In the genomic region with DNA sequence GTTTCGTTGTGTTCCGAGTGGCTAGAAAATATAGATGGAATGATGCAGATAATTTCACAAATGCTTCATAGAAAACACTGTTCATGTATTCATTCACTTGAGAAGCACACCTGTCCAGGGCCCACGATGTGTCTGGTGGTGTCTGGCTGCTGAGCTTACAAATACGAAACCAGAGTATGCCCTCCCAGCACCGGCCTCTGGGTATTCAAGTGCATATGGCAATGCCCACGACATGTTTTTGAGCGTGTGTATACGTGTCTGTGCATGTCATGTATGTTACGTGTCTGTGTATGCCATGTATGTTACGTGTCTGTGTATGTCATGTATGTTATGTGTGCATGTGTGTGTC, we compare ENCODE assay signal across 22 cellular contexts. TPM values are rescaled to one million over a fixed set of nuclear protein-coding genes. Genes with fewer than 3 reads are reported as not detected.
"Had no signal": no experiment of that assay in that cellular context is flagged by ENCODE, and none has a peak within 500 bp of the region (broad histone marks: within the 10 kb centered on the region; RNA-seq: fewer than 3 reads in every experiment).

No MANE protein-coding gene starts in this region.

- H3K36me3 Mint-ChIP-seq: type B pancreatic cell had no signal

- H3K27me3 Mint-ChIP-seq: stimulated activated memory B cell treated with anti-CD40 and anti-IgM and Interleukin-4, amounts not matched to agents 10 μg/mL and 1 μg/mL and 100 μg/mL, for 72 hours had no signal

- H3K9me3 ChIP-seq: ascending aorta, gastroesophageal sphincter, heart left ventricle, left ventricle myocardium inferior, ovary, right lobe of liver, SJSA1, testis had no signal

- H3K27ac ChIP-seq: ascending aorta, heart left ventricle, left ventricle myocardium inferior, ovary, right lobe of liver, SJSA1, testis, WERI-Rb-1 had no signal

- H3K36me3 ChIP-seq: ascending aorta, gastroesophageal sphincter, heart left ventricle, left ventricle myocardium inferior, ovary, right lobe of liver, SJSA1, WERI-Rb-1 had no signal

- H3K4me3 ChIP-seq: ascending aorta, gastroesophageal sphincter, heart left ventricle, left ventricle myocardium inferior, ovary, right lobe of liver, SJSA1, testis had no signal

- H3K9me3 Mint-ChIP-seq: neural crest cell; stimulated activated memory B cell treated with anti-CD40 and anti-IgM and Interleukin-4, amounts not matched to agents 10 μg/mL and 1 μg/mL and 100 μg/mL, for 72 hours; T-helper 1 cell treated with Interleukin-12 subunit alpha and Interleukin-12 subunit beta and Interleukin-4 antibody, amounts not matched to agents 30 μg/mL and 1 μg/mL, for 36 hours had no signal

- H3K4me1 ChIP-seq: ascending aorta, gastroesophageal sphincter, left ventricle myocardium inferior, right lobe of liver, testis had no signal

- H3K27ac Mint-ChIP-seq: stimulated activated memory B cell treated with anti-CD40 and anti-IgM and Interleukin-4, amounts not matched to agents 10 μg/mL and 1 μg/mL and 100 μg/mL, for 72 hours; T-helper 1 cell treated with Interleukin-12 subunit alpha and Interleukin-12 subunit beta and Interleukin-4 antibody, amounts not matched to agents 30 μg/mL and 1 μg/mL, for 36 hours; type B pancreatic cell had no signal

- H3K4me3 Mint-ChIP-seq: neural crest cell; stimulated activated memory B cell treated with anti-CD40 and anti-IgM and Interleukin-4, amounts not matched to agents 10 μg/mL and 1 μg/mL and 100 μg/mL, for 72 hours; T-helper 1 cell treated with Interleukin-12 subunit alpha and Interleukin-12 subunit beta and Interleukin-4 antibody, amounts not matched to agents 30 μg/mL and 1 μg/mL, for 36 hours; type B pancreatic cell had no signal

- ATAC-seq: gastroesophageal sphincter; heart left ventricle; right lobe of liver; stimulated activated memory B cell treated with anti-CD40 and anti-IgM and Interleukin-4, amounts not matched to agents 10 μg/mL and 1 μg/mL and 100 μg/mL, for 72 hours had no signal

- H3K27me3 ChIP-seq: ascending aorta, heart left ventricle, ovary, right lobe of liver, testis had no signal

- DNase-seq: activated CD4-positive, alpha-beta T cell treated with anti-CD3 and anti-CD28 coated beads for 1 hour; activated gamma-delta T cell; cortex of kidney; effector CD4-positive, alpha-beta T cell; heart left ventricle; left ventricle myocardium inferior; ovary; right lobe of liver; small intestine; stimulated activated CD4-positive, alpha-beta T cell treated with anti-CD3 and anti-CD28 coated beads, Interleukin-15, amount 100 ng/mL, for 24 hours; stimulated activated CD4-positive, alpha-beta T cell treated with anti-CD3 and anti-CD28 coated beads, Interleukin-2, amount 100 ng/mL, for 48 hours; testis; WERI-Rb-1 had no signal

RNA-seq across cellular contexts. Expression of a gene that starts 37.9 kb away (rescaled TPM):
- total RNA-seq: ascending aorta, kidney epithelial cell, neural crest cell, pulmonary artery endothelial cell, SJSA1 had no signal

RNA-seq across cellular contexts. Expression of a gene that starts 47.0 kb away (rescaled TPM):
- total RNA-seq: neural crest cell had no signal
